39 cellular contexts compared by ENCODE assay signal in the genomic region with DNA sequence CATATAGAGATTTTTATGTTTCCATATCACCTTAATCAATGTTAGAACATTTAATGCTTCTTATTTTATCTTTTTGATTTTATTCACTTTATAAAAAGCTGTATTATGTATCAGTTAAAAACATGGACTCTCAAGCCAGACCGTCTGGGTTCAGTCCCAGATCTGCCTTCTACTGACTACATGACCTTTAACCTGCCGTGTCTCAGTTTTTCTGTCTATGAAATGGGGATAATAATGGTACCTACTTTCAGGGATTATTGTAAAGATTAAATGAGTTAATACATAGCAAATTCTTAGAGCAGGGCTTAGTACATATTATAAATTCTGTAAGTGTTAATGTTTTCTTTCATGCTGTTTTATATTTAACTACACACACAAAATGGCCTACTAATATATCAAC. TPM values are rescaled to one million over a fixed set of nuclear protein-coding genes. Genes with fewer than 3 reads are reported as not detected.
"Had no signal": no experiment of that assay in that cellular context is flagged by ENCODE, and none has a peak within 500 bp of the region (broad histone marks: within the 10 kb centered on the region; RNA-seq: fewer than 3 reads in every experiment).

No MANE protein-coding gene starts in this region.

- H3K4me3 ChIP-seq: MG63 had no signal

- DNase-seq: Karpas-422, Kasumi-1, MG63, MM.1S, MV-4-11, NCI-H1048, NCI-H1092, NCI-H1092 treated with DMSO at 0.1 percent for 48 hours, NCI-H1105, NCI-H1105 treated with DMSO at 0.1 percent for 48 hours, NCI-H1417, NCI-H1417 treated with DMSO at 0.1 percent for 48 hours, NCI-H1436, NCI-H1436 treated with DMSO at 0.1 percent for 48 hours, NCI-H146, NCI-H1694, NCI-H1694 treated with DMSO at 0.1 percent for 48 hours, NCI-H187, NCI-H187 treated with DMSO at 0.1 percent for 48 hours, NCI-H1930, NCI-H2029, NCI-H2029 treated with DMSO at 0.1 percent for 48 hours, NCI-H2081, NCI-H2081 treated with DMSO at 0.1 percent for 48 hours, NCI-H2107, NCI-H2171, NCI-H2171 treated with DMSO at 0.1 percent for 48 hours, NCI-H2227 treated with DMSO at 0.1 percent for 48 hours, NCI-H226, NCI-H345, NCI-H446, NCI-H446 treated with DMSO at 0.1 percent for 48 hours, NCI-H510A, NCI-H510A treated with DMSO at 0.1 percent for 48 hours, NCI-H524 had no signal

- H3K36me3 ChIP-seq: MG63 had no signal

- H3K27me3 ChIP-seq: MG63 had no signal

RNA-seq across cellular contexts. Expression of a gene that starts 50.4 kb away (rescaled TPM):
- total RNA-seq: LHCN-M2, M059J, MCF 10A, NCI-H460 had no signal
